ENCODE assay signal across 16 cellular contexts in the genomic region with DNA sequence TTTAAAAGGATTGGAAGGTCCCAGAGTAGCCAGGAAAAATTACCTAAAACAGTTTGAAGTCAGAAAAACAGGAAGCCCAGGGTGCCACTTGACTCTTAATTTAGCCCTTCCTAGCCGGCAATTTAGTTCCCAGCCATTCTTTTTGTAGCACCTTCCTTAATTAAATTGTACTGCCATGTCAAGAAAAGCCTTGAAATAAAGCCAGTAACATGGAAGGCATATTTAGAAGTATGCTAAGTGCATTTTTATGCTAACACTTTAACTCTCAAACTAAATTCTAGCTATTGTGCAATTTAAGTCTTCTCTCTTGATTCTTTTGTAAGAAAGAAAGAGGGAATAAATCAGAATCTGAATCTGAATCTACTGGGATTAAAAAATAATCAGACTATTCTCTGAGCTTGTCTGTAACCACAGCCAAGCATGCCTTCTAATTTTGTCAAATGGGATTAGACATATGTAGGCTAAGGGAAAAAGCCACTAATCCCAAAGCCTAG. TPM values are rescaled to one million over a fixed set of nuclear protein-coding genes. Genes with fewer than 3 reads are reported as not detected.
A peak's percentile ranks its signal among the peaks of the same experiment; 100 is the strongest.
DNase-seq lines count a peak whose midpoint lies in the region; ATAC-seq and TF ChIP-seq lines count a peak whose summit lies in the region.
"Had no signal": no experiment of that assay in that cellular context is flagged by ENCODE, and none has a peak within 500 bp of the region (broad histone marks: within the 10 kb centered on the region; RNA-seq: fewer than 3 reads in every experiment).

No MANE protein-coding gene starts in this region.

- H3K27me3 ChIP-seq in HAP-1 (ENCODE audit: low read depth): no peaks in the 10 kb centered on the region
- no peaks in the 10 kb centered on the region for H3K27me3 ChIP-seq in adipocyte (replicated peaks; ENCODE audit: control insufficient read depth, insufficient read depth, low read length)
- no peaks in the 10 kb centered on the region for H3K27me3 ChIP-seq in lower lobe of right lung (ENCODE audit: low read depth)

- no peaks in the 10 kb centered on the region for H3K9me3 ChIP-seq in HAP-1
- no peaks in the 10 kb centered on the region for H3K9me3 ChIP-seq in adipocyte (ENCODE audit: control insufficient read depth, low read length)
- no peaks in the 10 kb centered on the region for H3K9me3 ChIP-seq in lower lobe of right lung

- H3K4me3 ChIP-seq in HAP-1 (no peak overlapping the region), adipocyte (ENCODE audit: low read length) (no peak overlapping the region), lower lobe of right lung (no peak overlapping the region)
- H3K4me3 ChIP-seq: SK-N-MC had no signal

- in situ Hi-C loops in HAP-1 (cut with MboI; ENCODE audit: low sequenced_read_pairs): no loop called here

- intact Hi-C loops in lower lobe of right lung (cut with DNase I): no loop called here

- DNase-seq in HAP-1 (ENCODE audit: low spot score in 2 of 2): peak; percentile 43 to 96
- DNase-seq in NCI-H1417 treated with DMSO at 0.1 percent for 48 hours (lab: John Stamatoyannopoulos, UW): peak; percentile 72
- peak; percentile 22 for DNase-seq in adipocyte (ENCODE audit: low read depth)
- no peak for DNase-seq in lower lobe of right lung
- no peak for DNase-seq in T-helper 1 cell
- DNase-seq in stimulated activated naive CD8-positive, alpha-beta T cell treated with anti-CD3 and anti-CD28 coated beads, Interleukin-15, Interleukin-2, amounts not matched to agents 100 U/mL and 50 U/mL, for 24 hours: no peak
- DNase-seq: CD8-positive, alpha-beta memory T cell; DMS 273 treated with DMSO at 0.1 percent for 48 hours; GOT3; NCI-H1694 treated with DMSO at 0.1 percent for 48 hours; NCI-H524 treated with DMSO at 0.1 percent for 48 hours; T-cell had no signal

- no peak overlapping the region for H3K9ac ChIP-seq in adipocyte (ENCODE audit: low read length)

- H3K4me1 ChIP-seq in HAP-1 (peaks cover 41% of the 10 kb centered on the region), adipocyte (ENCODE audit: control insufficient read depth, insufficient read depth, low read length) (peaks cover 34% of the 10 kb centered on the region), lower lobe of right lung (no peaks in the 10 kb centered on the region)

- peak overlapping the region; percentile 52 for H3K27ac ChIP-seq in lower lobe of right lung
- H3K27ac ChIP-seq: SK-N-MC had no signal

- no peak for TF ChIP-seq CTCF in lower lobe of right lung (IDR thresholded peaks at IDR 0.05)

- peak; percentile 56 to 72 for ATAC-seq in lower lobe of right lung
- no peak for ATAC-seq in activated CD4-positive, CD25-positive, alpha-beta regulatory T cell treated with anti-CD3 and anti-CD28 coated beads, Interleukin-2, amount 50 U/mL, for 24 hours
- ATAC-seq in HG03039 (IDR thresholded peaks at IDR 0.05; ENCODE audit: unreplicated experiment): no peak
- no peak for ATAC-seq in stimulated activated naive CD8-positive, alpha-beta T cell treated with anti-CD3 and anti-CD28 coated beads, Interleukin-15, Interleukin-2, amounts not matched to agents 100 U/mL and 50 U/mL, for 24 hours
- ATAC-seq: Right ventricle myocardium inferior, T-cell had no signal

- no peaks in the 10 kb centered on the region for H3K36me3 ChIP-seq in HAP-1 (replicated peaks)
- no peaks in the 10 kb centered on the region for H3K36me3 ChIP-seq in adipocyte (ENCODE audit: control insufficient read depth, insufficient read depth, low read length, severe bottlenecking)
- H3K36me3 ChIP-seq in lower lobe of right lung: no peaks in the 10 kb centered on the region

RNA-seq across cellular contexts. Expression of gene MAP3K13, which starts 43.2 kb away (rescaled TPM):
- total RNA-seq in lower lobe of right lung: 35.4 TPM

Comparison
In these comparisons a context has a peak if more than half of its experiments do, and no peak if none do; other contexts are left out.
1. DNase-seq: peak in HAP-1 (2 of 2), NCI-H1417 treated with DMSO at 0.1 percent for 48 hours (single experiment) and adipocyte (single experiment); none in lower lobe of right lung (single experiment), T-helper 1 cell (0 of 5) and stimulated activated naive CD8-positive, alpha-beta T cell treated with anti-CD3 and anti-CD28 coated beads, Interleukin-15, Interleukin-2, amounts not matched to agents 100 U/mL and 50 U/mL, for 24 hours (single experiment).
2. ATAC-seq: peak in lower lobe of right lung (2 of 2); none in activated CD4-positive, CD25-positive, alpha-beta regulatory T cell treated with anti-CD3 and anti-CD28 coated beads, Interleukin-2, amount 50 U/mL, for 24 hours (0 of 2), HG03039 (single experiment) and stimulated activated naive CD8-positive, alpha-beta T cell treated with anti-CD3 and anti-CD28 coated beads, Interleukin-15, Interleukin-2, amounts not matched to agents 100 U/mL and 50 U/mL, for 24 hours (single experiment).